ENCODE assay signal across 7 cellular contexts in the genomic region with DNA sequence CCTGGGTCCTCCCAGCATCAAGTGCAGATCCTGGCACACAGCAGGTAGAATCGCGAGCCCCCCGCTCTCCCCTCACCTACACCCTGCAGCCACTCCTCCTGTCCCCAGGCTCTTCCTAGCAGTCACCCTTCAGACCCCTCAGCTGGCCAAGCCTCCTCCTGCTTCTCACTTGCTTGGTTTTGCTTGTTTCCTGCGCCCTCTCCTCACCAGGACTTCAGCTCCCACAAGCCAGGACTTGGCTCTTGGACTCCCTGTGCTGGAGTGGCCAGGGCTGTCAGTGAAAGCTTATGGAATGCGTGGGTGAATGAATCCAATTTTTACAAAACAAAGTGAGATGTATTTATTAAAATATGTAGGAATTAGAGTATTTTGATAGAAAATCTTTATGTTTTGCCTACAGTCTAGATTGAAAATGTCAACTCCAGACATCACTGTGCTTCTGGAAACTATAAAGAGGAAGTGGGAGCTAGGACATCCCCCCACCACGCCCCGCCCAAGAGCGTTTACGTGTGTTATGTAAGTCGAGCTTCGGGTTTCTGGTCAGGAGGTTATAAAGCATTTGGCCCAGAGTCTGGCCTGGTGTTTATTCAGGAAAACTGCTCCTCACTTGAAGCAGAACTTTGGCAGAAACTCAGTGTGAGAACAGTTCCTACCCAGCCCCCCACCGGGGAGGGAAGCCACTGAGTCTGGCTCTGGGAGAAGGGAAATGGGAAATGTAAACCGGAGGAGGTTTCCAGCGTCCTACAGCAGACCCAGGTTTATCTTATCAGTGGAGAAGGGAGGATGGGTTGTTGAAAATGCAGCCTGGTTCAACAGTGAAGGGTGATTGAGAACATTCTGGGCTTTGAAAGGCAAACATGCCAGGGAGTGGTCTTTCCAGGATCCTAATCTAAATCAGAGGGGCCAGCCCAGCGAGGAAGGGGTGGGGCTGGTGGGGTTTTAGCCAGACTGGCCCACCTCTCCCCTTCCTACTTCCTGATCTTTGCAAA. TPM values are rescaled to one million over a fixed set of nuclear protein-coding genes. Genes with fewer than 3 reads are reported as not detected.
DNase-seq lines count a peak whose midpoint lies in the region; ATAC-seq and TF ChIP-seq lines count a peak whose summit lies in the region.

No MANE protein-coding gene starts in this region.

- H3K4me3 ChIP-seq in fibroblast of lung (replicated peaks in 1 of 4; ENCODE audit: control extremely low read depth in 1 of 4, insufficient read depth in 1 of 4, low read depth in 3 of 4, low read length in 4 of 4) (peak overlapping the region in 2 of 4 experiments; percentile 17 to 21), neutrophil (ENCODE audit: low read depth in 1 of 2, low read length in 1 of 2) (peak overlapping the region; percentile 43 to 60)

- DNase-seq in fibroblast of lung (ENCODE audit: low read depth in 2 of 2) (peak; percentile 76 to 93), iPS-NIHi7 (ENCODE audit: extremely low spot score) (no peak)

- H3K4me1 ChIP-seq in fibroblast of lung (ENCODE audit: control insufficient read depth, extremely low read depth, insufficient read depth, low read length) (peaks cover 20% of the 10 kb centered on the region), neutrophil (ENCODE audit: control insufficient read depth in 1 of 2, insufficient read depth in 1 of 2, low read depth in 1 of 2, low read length in 1 of 2) (peaks cover 68 to 71% of the 10 kb centered on the region in 2 experiments)

- H3K9me3 ChIP-seq in fibroblast of lung (ENCODE audit: control insufficient read depth, insufficient read depth, low read depth, low read length) (no peaks in the 10 kb centered on the region), neutrophil (no peaks in the 10 kb centered on the region)

- H3K27ac ChIP-seq in fibroblast of lung (ENCODE audit: insufficient read depth, low read length), result peak overlapping the region; percentile 53
- H3K27ac ChIP-seq in neutrophil, result peak overlapping the region; percentile 92

- H3K27me3 ChIP-seq in fibroblast of lung (ENCODE audit: control insufficient read depth, insufficient read depth, low read length) (no peaks in the 10 kb centered on the region), neutrophil (no peaks in the 10 kb centered on the region)

- H4K20me1 ChIP-seq in fibroblast of lung (ENCODE audit: control insufficient read depth, extremely low read depth, insufficient read depth, low read length), result no peaks in the 10 kb centered on the region

- TF ChIP-seq CTCF in fibroblast of lung (conservative IDR thresholded peaks at IDR 0.05 in 1 of 2, IDR thresholded peaks at IDR 0.05 in 1 of 2; ENCODE audit: low read depth in 1 of 2, low read length in 2 of 2) (no peak), neutrophil (IDR thresholded peaks at IDR 0.05) (no peak)

- H3K79me2 ChIP-seq in fibroblast of lung (ENCODE audit: control insufficient read depth, insufficient read depth, low read length), result no peaks in the 10 kb centered on the region

- no peak overlapping the region for H3K9ac ChIP-seq in fibroblast of lung (ENCODE audit: insufficient read depth, low read length)

- H2AFZ ChIP-seq in fibroblast of lung (ENCODE audit: low read length), result peak overlapping the region; percentile 23

- H3K4me2 ChIP-seq in fibroblast of lung (ENCODE audit: extremely low read depth, insufficient read depth, low read length), result peak overlapping the region; percentile 85

- H3K36me3 ChIP-seq in fibroblast of lung (ENCODE audit: control insufficient read depth, insufficient read depth, low read length), result no peaks in the 10 kb centered on the region
- no peaks in the 10 kb centered on the region for H3K36me3 ChIP-seq in neutrophil

- peak; percentile 55 for ATAC-seq in GM19043 (IDR thresholded peaks at IDR 0.05; ENCODE audit: low read depth, unreplicated experiment)
- ATAC-seq in HG03439 (IDR thresholded peaks at IDR 0.05; ENCODE audit: unreplicated experiment), result peak; percentile 58
- peak; percentile 66 for ATAC-seq in SK-N-SH treated with all-trans-retinoic acid at 6 μM for 48 hours
- ATAC-seq in HG02884 (IDR thresholded peaks at IDR 0.05; ENCODE audit: unreplicated experiment), result no peak

TF ChIP-seq in SK-N-SH treated with all-trans-retinoic acid at 6 μM for 48 hours, 23 proteins besides CTCF, POLR2A, EP300 and RAD21:
- TF ChIP-seq, protein P1, sequence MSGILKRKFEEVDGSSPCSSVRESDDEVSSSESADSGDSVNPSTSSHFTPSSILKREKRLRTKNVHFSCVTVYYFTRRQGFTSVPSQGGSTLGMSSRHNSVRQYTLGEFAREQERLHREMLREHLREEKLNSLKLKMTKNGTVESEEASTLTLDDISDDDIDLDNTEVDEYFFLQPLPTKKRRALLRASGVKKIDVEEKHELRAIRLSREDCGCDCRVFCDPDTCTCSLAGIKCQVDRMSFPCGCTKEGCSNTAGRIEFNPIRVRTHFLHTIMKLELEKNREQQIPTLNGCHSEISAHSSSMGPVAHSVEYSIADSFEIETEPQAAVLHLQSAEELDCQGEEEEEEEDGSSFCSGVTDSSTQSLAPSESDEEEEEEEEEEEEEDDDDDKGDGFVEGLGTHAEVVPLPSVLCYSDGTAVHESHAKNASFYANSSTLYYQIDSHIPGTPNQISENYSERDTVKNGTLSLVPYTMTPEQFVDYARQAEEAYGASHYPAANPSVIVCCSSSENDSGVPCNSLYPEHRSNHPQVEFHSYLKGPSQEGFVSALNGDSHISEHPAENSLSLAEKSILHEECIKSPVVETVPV (CRISPR knock-in tag; IDR thresholded peaks at IDR 0.05), result no peak
- TF ChIP-seq ZNF70 (CRISPR knock-in tag; IDR thresholded peaks at IDR 0.05) (no peak), OSR1 (CRISPR knock-in tag; IDR thresholded peaks at IDR 0.05) (no peak), ZFP3 (CRISPR knock-in tag; IDR thresholded peaks at IDR 0.05) (no peak), SNAI2 (CRISPR knock-in tag; IDR thresholded peaks at IDR 0.05) (no peak), ZFP30 (CRISPR knock-in tag; IDR thresholded peaks at IDR 0.05) (no peak), ESRRG (CRISPR knock-in tag; IDR thresholded peaks at IDR 0.05) (no peak), BACH2 (CRISPR knock-in tag; IDR thresholded peaks at IDR 0.05; ENCODE audit: borderline replicate concordance) (no peak), PPARA (CRISPR knock-in tag; IDR thresholded peaks at IDR 0.05; ENCODE audit: borderline replicate concordance) (no peak), GLIS3 (CRISPR knock-in tag; IDR thresholded peaks at IDR 0.05) (no peak)
- TF ChIP-seq, protein P2, sequence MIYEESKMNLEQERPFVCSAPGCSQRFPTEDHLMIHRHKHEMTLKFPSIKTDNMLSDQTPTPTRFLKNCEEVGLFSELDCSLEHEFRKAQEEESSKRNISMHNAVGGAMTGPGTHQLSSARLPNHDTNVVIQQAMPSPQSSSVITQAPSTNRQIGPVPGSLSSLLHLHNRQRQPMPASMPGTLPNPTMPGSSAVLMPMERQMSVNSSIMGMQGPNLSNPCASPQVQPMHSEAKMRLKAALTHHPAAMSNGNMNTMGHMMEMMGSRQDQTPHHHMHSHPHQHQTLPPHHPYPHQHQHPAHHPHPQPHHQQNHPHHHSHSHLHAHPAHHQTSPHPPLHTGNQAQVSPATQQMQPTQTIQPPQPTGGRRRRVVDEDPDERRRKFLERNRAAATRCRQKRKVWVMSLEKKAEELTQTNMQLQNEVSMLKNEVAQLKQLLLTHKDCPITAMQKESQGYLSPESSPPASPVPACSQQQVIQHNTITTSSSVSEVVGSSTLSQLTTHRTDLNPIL (CRISPR knock-in tag; IDR thresholded peaks at IDR 0.05; ENCODE audit: low read depth), result no peak
- TF ChIP-seq, protein P3, sequence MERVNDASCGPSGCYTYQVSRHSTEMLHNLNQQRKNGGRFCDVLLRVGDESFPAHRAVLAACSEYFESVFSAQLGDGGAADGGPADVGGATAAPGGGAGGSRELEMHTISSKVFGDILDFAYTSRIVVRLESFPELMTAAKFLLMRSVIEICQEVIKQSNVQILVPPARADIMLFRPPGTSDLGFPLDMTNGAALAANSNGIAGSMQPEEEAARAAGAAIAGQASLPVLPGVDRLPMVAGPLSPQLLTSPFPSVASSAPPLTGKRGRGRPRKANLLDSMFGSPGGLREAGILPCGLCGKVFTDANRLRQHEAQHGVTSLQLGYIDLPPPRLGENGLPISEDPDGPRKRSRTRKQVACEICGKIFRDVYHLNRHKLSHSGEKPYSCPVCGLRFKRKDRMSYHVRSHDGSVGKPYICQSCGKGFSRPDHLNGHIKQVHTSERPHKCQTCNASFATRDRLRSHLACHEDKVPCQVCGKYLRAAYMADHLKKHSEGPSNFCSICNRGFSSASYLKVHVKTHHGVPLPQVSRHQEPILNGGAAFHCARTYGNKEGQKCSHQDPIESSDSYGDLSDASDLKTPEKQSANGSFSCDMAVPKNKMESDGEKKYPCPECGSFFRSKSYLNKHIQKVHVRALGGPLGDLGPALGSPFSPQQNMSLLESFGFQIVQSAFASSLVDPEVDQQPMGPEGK (CRISPR knock-in tag; IDR thresholded peaks at IDR 0.05; ENCODE audit: borderline replicate concordance), result no peak
- TF ChIP-seq, protein P4, sequence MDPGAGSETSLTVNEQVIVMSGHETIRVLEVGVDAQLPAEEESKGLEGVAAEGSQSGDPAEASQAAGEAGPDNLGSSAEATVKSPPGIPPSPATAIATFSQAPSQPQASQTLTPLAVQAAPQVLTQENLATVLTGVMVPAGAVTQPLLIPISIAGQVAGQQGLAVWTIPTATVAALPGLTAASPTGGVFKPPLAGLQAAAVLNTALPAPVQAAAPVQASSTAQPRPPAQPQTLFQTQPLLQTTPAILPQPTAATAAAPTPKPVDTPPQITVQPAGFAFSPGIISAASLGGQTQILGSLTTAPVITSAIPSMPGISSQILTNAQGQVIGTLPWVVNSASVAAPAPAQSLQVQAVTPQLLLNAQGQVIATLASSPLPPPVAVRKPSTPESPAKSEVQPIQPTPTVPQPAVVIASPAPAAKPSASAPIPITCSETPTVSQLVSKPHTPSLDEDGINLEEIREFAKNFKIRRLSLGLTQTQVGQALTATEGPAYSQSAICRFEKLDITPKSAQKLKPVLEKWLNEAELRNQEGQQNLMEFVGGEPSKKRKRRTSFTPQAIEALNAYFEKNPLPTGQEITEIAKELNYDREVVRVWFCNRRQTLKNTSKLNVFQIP (CRISPR knock-in tag; IDR thresholded peaks at IDR 0.05; ENCODE audit: borderline replicate concordance, low read depth), result no peak

RNA-seq across cellular contexts. Expression of a gene that starts 8.8 kb away (rescaled TPM):
- total RNA-seq in fibroblast of lung, result 43.4 and 53.7 TPM in 2 replicates
- 27.2 and 27.7 TPM in 2 replicates for polyA plus RNA-seq in fibroblast of lung
- 35.8 and 40.5 TPM in 2 replicates for polyA plus RNA-seq in fibroblast of lung (2012)
- polyA minus RNA-seq in fibroblast of lung (ENCODE audit: low replicate concordance), result 19.8 and 40.5 TPM in 2 replicates
